ENCODE assay signal across 8 cellular contexts in genomic region chr4:99950913-99951254, GRCh38. TPM values are rescaled to one million over a fixed set of nuclear protein-coding genes. Genes with fewer than 3 reads are reported as not detected.
A peak's percentile ranks its signal among the peaks of the same experiment; 100 is the strongest.
DNase-seq lines count a peak whose midpoint lies in the region; ATAC-seq and TF ChIP-seq lines count a peak whose summit lies in the region.

No MANE protein-coding gene starts in this region.

- no peak for DNase-seq in SK-N-MC (ENCODE audit: low read depth, low spot score)
- DNase-seq in hepatocyte (ENCODE audit: low spot score) = no peak
- no peak for DNase-seq in stimulated activated CD4-positive, alpha-beta T cell treated with anti-CD3 and anti-CD28 coated beads, Interleukin-12 subunit alpha, Interleukin-12 subunit beta, amount 100 ng/mL, for 4 hours
- no peak for DNase-seq in stimulated activated CD4-positive, alpha-beta T cell treated with anti-CD3 and anti-CD28 coated beads, Interleukin-4, amount 100 ng/mL, for 4 hours
- no peak for DNase-seq in activated effector memory CD4-positive, alpha-beta T cell treated with anti-CD3 and anti-CD28 coated beads, Interleukin-2, amount 50 U/mL, for 16 hours

- H3K27ac ChIP-seq in SK-N-MC (peak overlapping the region; percentile 74; the same call in 1 of the 2 replicates), hepatocyte (peak overlapping the region; percentile 74)

- H3K36me3 ChIP-seq in ES-I3 (ENCODE audit: insufficient read depth, low read length) = peaks cover 6% of the 10 kb centered on the region
- peaks cover 27% of the 10 kb centered on the region for H3K36me3 ChIP-seq in SK-N-MC (ENCODE audit: insufficient read depth, low read length)
- H3K36me3 ChIP-seq in hepatocyte (replicated peaks; ENCODE audit: insufficient read depth, low read depth) = no peaks in the 10 kb centered on the region
- H3K36me3 ChIP-seq in skeletal muscle satellite cell (ENCODE audit: insufficient read depth, low read length) = peaks cover 13% of the 10 kb centered on the region

- no peaks in the 10 kb centered on the region for H3K9me2 ChIP-seq in hepatocyte (replicated peaks; ENCODE audit: insufficient read depth)

- WGBS in hepatocyte (ENCODE audit: low lambda C conversion rate, missing lambda C conversion rate) = 6% methylated on average over 7 of the region's 8 CpGs

- H3K4me1 ChIP-seq in ES-I3 (ENCODE audit: insufficient read depth, low read length) (peaks cover 11% of the 10 kb centered on the region), hepatocyte (ENCODE audit: insufficient read depth) (peaks cover 22% of the 10 kb centered on the region), skeletal muscle satellite cell (ENCODE audit: control insufficient read depth, insufficient read depth, low read length) (peaks cover 21% of the 10 kb centered on the region)

- H3K9ac ChIP-seq in ES-I3 (ENCODE audit: low read depth, low read length) (peak overlapping the region; percentile 90), SK-N-MC (ENCODE audit: insufficient read length) (peak overlapping the region; percentile 87), skeletal muscle satellite cell (ENCODE audit: low read depth, low read length) (peak overlapping the region; percentile 87)

- TF ChIP-seq CTCF in hepatocyte (IDR thresholded peaks at IDR 0.05; ENCODE audit: poor library complexity) = no peak

- H3K27me3 ChIP-seq in hepatocyte (no peaks in the 10 kb centered on the region), skeletal muscle satellite cell (ENCODE audit: control insufficient read depth, insufficient read depth, low read length) (no peaks in the 10 kb centered on the region)

- H4K20me1 ChIP-seq in hepatocyte (ENCODE audit: insufficient read depth, poor library complexity, severe bottlenecking) = no peaks in the 10 kb centered on the region

- H3K4me3 ChIP-seq in SK-N-MC (peak overlapping the region; percentile 90), hepatocyte (peak overlapping the region; percentile 53), skeletal muscle satellite cell (ENCODE audit: low read length) (peak overlapping the region; percentile 88)

- H2AFZ ChIP-seq in hepatocyte = peak overlapping the region; percentile 80

- no peak for ATAC-seq in HG03097 (IDR thresholded peaks at IDR 0.05; ENCODE audit: low FRiP score, unreplicated experiment)

- H3K4me2 ChIP-seq in hepatocyte = peak overlapping the region; percentile 81
- peak overlapping the region; percentile 91 for H3K4me2 ChIP-seq in skeletal muscle satellite cell (ENCODE audit: low read length)

- H3K9me3 ChIP-seq in ES-I3 (ENCODE audit: control insufficient read depth, insufficient read depth, low read length) (no peaks in the 10 kb centered on the region), SK-N-MC (ENCODE audit: low read depth, low read length) (no peaks in the 10 kb centered on the region), hepatocyte (ENCODE audit: low read depth) (no peaks in the 10 kb centered on the region), skeletal muscle satellite cell (replicated peaks; ENCODE audit: low read length) (no peaks in the 10 kb centered on the region)

- H3K79me2 ChIP-seq in hepatocyte = peaks cover 24% of the 10 kb centered on the region

RNA-seq across cellular contexts. Expression of gene H2AZ1, which starts 0.8 kb away (rescaled TPM):
- total RNA-seq in hepatocyte = 339 and 361 TPM in 2 replicates
- 363 and 427 TPM in 2 replicates for polyA plus RNA-seq in hepatocyte
- total RNA-seq in skeletal muscle satellite cell (2012; rRNA removed) = 344 and 353 TPM in 2 replicates

RNA-seq across cellular contexts. Expression of gene DNAJB14, which starts 4.5 kb away (rescaled TPM):
- 49.1 and 52.6 TPM in 2 replicates for total RNA-seq in hepatocyte
- 19.0 and 25.1 TPM in 2 replicates for polyA plus RNA-seq in hepatocyte
- 20.1 and 28.4 TPM in 2 replicates for total RNA-seq in skeletal muscle satellite cell (2012; rRNA removed)

RNA-seq across cellular contexts. Expression of gene LAMTOR3, which starts 56.7 kb away (rescaled TPM):
- 133 and 143 TPM in 2 replicates for total RNA-seq in hepatocyte
- 90.7 and 126 TPM in 2 replicates for polyA plus RNA-seq in hepatocyte
- 40.2 and 46.1 TPM in 2 replicates for total RNA-seq in skeletal muscle satellite cell (2012; rRNA removed)
